1 cellular context compared by ENCODE assay signal in genomic region chr16:17590711-17591654, GRCh38.
TF ChIP-seq lines count a peak whose summit lies in the region.

No MANE protein-coding gene starts in this region.

TF ChIP-seq in HepG2, 621 proteins besides CTCF, POLR2A, EP300 and RAD21 (continued from another document):
- no peak for TF ChIP-seq ZNF646 (CRISPR knock-in tag; IDR thresholded peaks at IDR 0.05)
- TF ChIP-seq MXI1 (IDR thresholded peaks at IDR 0.05; ENCODE audit: borderline replicate concordance, low read depth, low read length): no peak
- TF ChIP-seq HCFC1 (IDR thresholded peaks at IDR 0.05; ENCODE audit: low read depth, low read length): no peak
- TF ChIP-seq NFE2L2 (IDR thresholded peaks at IDR 0.05; ENCODE audit: low read length): no peak
- no peak for TF ChIP-seq TCF7 (IDR thresholded peaks at IDR 0.05; ENCODE audit: low read depth)
- no peak for TF ChIP-seq PAF1 (CRISPR knock-in tag; IDR thresholded peaks at IDR 0.05)
